Comparison of ENCODE assay signal across 25 cellular contexts in the genomic region with DNA sequence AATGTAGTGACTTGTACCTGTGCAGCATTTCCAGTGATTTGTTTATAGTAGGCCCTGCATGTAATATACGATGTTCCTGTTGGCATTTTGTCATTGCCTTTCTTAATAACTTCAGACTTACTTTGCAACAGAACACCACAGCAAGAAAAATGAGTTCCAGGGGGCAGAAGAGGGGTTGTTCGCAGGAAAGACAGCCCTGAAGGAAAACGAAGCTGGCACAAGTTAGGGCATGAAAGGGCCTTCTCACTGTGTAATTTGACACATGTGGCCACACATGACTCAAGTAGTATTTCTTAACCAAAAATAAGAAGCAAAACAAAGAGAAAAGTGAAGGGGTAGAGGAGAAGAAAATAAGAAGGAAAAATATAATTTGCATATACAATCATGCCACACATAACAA.
"Had no signal": no experiment of that assay in that cellular context is flagged by ENCODE, and none has a peak within 500 bp of the region (broad histone marks: within the 10 kb centered on the region; RNA-seq: fewer than 3 reads in every experiment).

No MANE protein-coding gene starts in this region.

- H3K4me3 Mint-ChIP-seq: activated CD8-positive, alpha-beta T cell treated with anti-CD3 and anti-CD28 coated beads for 36 hours; activated naive CD4-positive, alpha-beta T cell treated with anti-CD3 and anti-CD28 coated beads, Interleukin-2, amount 10 ng/mL, durations not matched to agents 7 days and 5 days; activated naive CD8-positive, alpha-beta T cell treated with anti-CD3 and anti-CD28 coated beads for 36 hours; activated T-cell treated with anti-CD3 and anti-CD28 coated beads, Interleukin-2, amount 50 U/mL, for 72 hours; central memory CD8-positive, alpha-beta T cell had no signal

- DNase-seq: activated CD4-positive, alpha-beta T cell treated with anti-CD3 and anti-CD28 coated beads for 4 hours; activated CD8-positive, alpha-beta memory T cell treated with anti-CD3 and anti-CD28 coated beads, Interleukin-2, amount 50 U/mL, for 4 hours; activated CD8-positive, alpha-beta T cell treated with anti-CD3 and anti-CD28 coated beads for 36 hours; activated gamma-delta T cell treated with Interleukin-2 at 50 U/mL for 16 hours; activated naive CD4-positive, alpha-beta T cell treated with anti-CD3 and anti-CD28 coated beads, Interleukin-2, amount 10 ng/mL, durations not matched to agents 7 days and 5 days; activated naive CD8-positive, alpha-beta T cell treated with anti-CD3 and anti-CD28 coated beads for 36 hours; activated T-cell treated with anti-CD3 and anti-CD28 coated beads, Interleukin-2, amount 50 U/mL, for 72 hours; anterior cingulate cortex; Karpas-422; NCI-H1092; NCI-H1417 treated with DMSO at 0.1 percent for 48 hours; NCI-H1694; NCI-H2029; NCI-H2107; NCI-H446; NCI-H524; PC-9; Right ventricle myocardium superior; SJCRH30; SK-N-SH; T-helper 1 cell had no signal

- H3K9me3 Mint-ChIP-seq: activated CD8-positive, alpha-beta T cell treated with anti-CD3 and anti-CD28 coated beads for 36 hours; activated naive CD4-positive, alpha-beta T cell treated with anti-CD3 and anti-CD28 coated beads, Interleukin-2, amount 10 ng/mL, durations not matched to agents 7 days and 5 days; activated naive CD8-positive, alpha-beta T cell treated with anti-CD3 and anti-CD28 coated beads for 36 hours; activated T-helper 2 cell treated with anti-CD3 and anti-CD28 coated beads, Interferon-gamma antibody, Interleukin-2, Interleukin-4, amounts not matched to agents 10 μg/mL and 5 μg/mL and 100 μg/mL, durations not matched to agents 14 hours and 24 hours and 36 hours had no signal

- H3K4me1 ChIP-seq: SJCRH30 had no signal

- H3K27me3 ChIP-seq: SJCRH30 had no signal

- H3K4me3 ChIP-seq: K562, PC-9, SJCRH30 had no signal

- ATAC-seq: activated CD8-positive, alpha-beta T cell treated with anti-CD3 and anti-CD28 coated beads for 36 hours; activated T-cell treated with anti-CD3 and anti-CD28 coated beads, Interleukin-2, amount 50 U/mL, for 72 hours; K562 had no signal

- H3K27me3 Mint-ChIP-seq: activated CD8-positive, alpha-beta T cell treated with anti-CD3 and anti-CD28 coated beads for 36 hours; activated naive CD4-positive, alpha-beta T cell treated with anti-CD3 and anti-CD28 coated beads, Interleukin-2, amount 10 ng/mL, durations not matched to agents 7 days and 5 days; activated naive CD8-positive, alpha-beta T cell treated with anti-CD3 and anti-CD28 coated beads for 36 hours; central memory CD8-positive, alpha-beta T cell had no signal

- H3K27ac ChIP-seq: PC-9, SJCRH30, VCaP had no signal

- H3K4me2 ChIP-seq: PC-9, SK-N-SH had no signal

- H3K36me3 Mint-ChIP-seq: activated naive CD4-positive, alpha-beta T cell treated with anti-CD3 and anti-CD28 coated beads, Interleukin-2, amount 10 ng/mL, durations not matched to agents 7 days and 5 days; activated naive CD8-positive, alpha-beta T cell treated with anti-CD3 and anti-CD28 coated beads for 36 hours had no signal

- H2AFZ ChIP-seq: PC-9 had no signal

- H3K4me1 Mint-ChIP-seq: activated naive CD4-positive, alpha-beta T cell treated with anti-CD3 and anti-CD28 coated beads, Interleukin-2, amount 10 ng/mL, durations not matched to agents 7 days and 5 days; activated naive CD8-positive, alpha-beta T cell treated with anti-CD3 and anti-CD28 coated beads for 36 hours; central memory CD8-positive, alpha-beta T cell had no signal

- H3K36me3 ChIP-seq: SJCRH30 had no signal

- H3K9me2 ChIP-seq: SK-N-SH had no signal

- H3K27ac Mint-ChIP-seq: activated CD8-positive, alpha-beta T cell treated with anti-CD3 and anti-CD28 coated beads for 36 hours; activated naive CD4-positive, alpha-beta T cell treated with anti-CD3 and anti-CD28 coated beads, Interleukin-2, amount 10 ng/mL, durations not matched to agents 7 days and 5 days; activated naive CD8-positive, alpha-beta T cell treated with anti-CD3 and anti-CD28 coated beads for 36 hours; activated T-cell treated with anti-CD3 and anti-CD28 coated beads, Interleukin-2, amount 50 U/mL, for 72 hours; activated T-helper 2 cell treated with anti-CD3 and anti-CD28 coated beads, Interferon-gamma antibody, Interleukin-2, Interleukin-4, amounts not matched to agents 10 μg/mL and 5 μg/mL and 100 μg/mL, durations not matched to agents 14 hours and 24 hours and 36 hours had no signal
